ENCODE assay signal across 2 cellular contexts in genomic region chr1:84947536-84948410, GRCh38.
TF ChIP-seq lines count a peak whose summit lies in the region.

No MANE protein-coding gene starts in this region.

TF ChIP-seq in IMR-90, 13 proteins besides CTCF, POLR2A, EP300 and RAD21:
- TF ChIP-seq BHLHE40 (IDR thresholded peaks at IDR 0.05; ENCODE audit: low read depth, low read length) (no peak), RCOR1 (IDR thresholded peaks at IDR 0.05; ENCODE audit: insufficient replicate concordance, low read length) (no peak), USF2 (IDR thresholded peaks at IDR 0.05; ENCODE audit: low read depth, low read length) (no peak), MAZ (IDR thresholded peaks at IDR 0.05; ENCODE audit: borderline replicate concordance, low read depth, low read length) (no peak), SMC3 (IDR thresholded peaks at IDR 0.05; ENCODE audit: low read depth, low read length) (no peak), FOS (IDR thresholded peaks at IDR 0.05; ENCODE audit: low read depth, low read length) (no peak), MXI1 (IDR thresholded peaks at IDR 0.05; ENCODE audit: borderline replicate concordance, low read depth, low read length) (no peak), MAFK (IDR thresholded peaks at IDR 0.05; ENCODE audit: low read depth, low read length) (no peak), CHD1 (IDR thresholded peaks at IDR 0.05; ENCODE audit: low read depth, low read length) (no peak), CEBPB (IDR thresholded peaks at IDR 0.05; ENCODE audit: low read depth, low read length) (no peak), ELK1 (IDR thresholded peaks at IDR 0.05; ENCODE audit: borderline replicate concordance, low read depth, low read length) (no peak), NFE2L2 (IDR thresholded peaks at IDR 0.05; ENCODE audit: low read depth, low read length) (no peak), RFX5 (IDR thresholded peaks at IDR 0.05; ENCODE audit: low read depth, low read length) (no peak)
TF ChIP-seq in IMR-90: peak in this region for 0.

TF ChIP-seq in SK-N-SH treated with all-trans-retinoic acid at 6 μM for 48 hours, 23 proteins besides CTCF, POLR2A, EP300 and RAD21:
- no peak for TF ChIP-seq ZNF8 (CRISPR knock-in tag; IDR thresholded peaks at IDR 0.05)
